8 cellular contexts compared by ENCODE assay signal in genomic region chr20:53922901-53923314, GRCh38.
DNase-seq lines count a peak whose midpoint lies in the region; ATAC-seq, FAIRE-seq and TF ChIP-seq lines count a peak whose summit lies in the region.

No MANE protein-coding gene starts in this region.

- TF ChIP-seq EP300 in K562 (IDR thresholded peaks at IDR 0.05; ENCODE audit: low read length) = no peak

- no peak overlapping the region for H3K27ac ChIP-seq in K562 (ENCODE audit: extremely low read depth, low read depth, low read length)
- no peak overlapping the region for H3K27ac ChIP-seq in brain microvascular endothelial cell

- H2AFZ ChIP-seq in K562 (ENCODE audit: low read depth, low read length) = peak overlapping the region; percentile 25; the same call in 1 of the 2 replicates

- intact Hi-C loops in K562 (cut with micrococcal nuclease) = no loop called here

- H3K27me3 ChIP-seq in K562 (ENCODE audit: control insufficient read depth in 2 of 2, insufficient read depth in 2 of 2, low read length in 2 of 2) = no peaks in the 10 kb centered on the region
- no peaks in the 10 kb centered on the region for H3K27me3 ChIP-seq in skeletal muscle satellite cell (ENCODE audit: control insufficient read depth, insufficient read depth, low read length)
- no peaks in the 10 kb centered on the region for H3K27me3 ChIP-seq in brain microvascular endothelial cell (replicated peaks)

- no peaks in the 10 kb centered on the region for H3K9me3 ChIP-seq in K562 (replicated peaks; ENCODE audit: control insufficient read depth, insufficient read depth, low read depth, low read length)
- no peaks in the 10 kb centered on the region for H3K9me3 ChIP-seq in skeletal muscle satellite cell (replicated peaks; ENCODE audit: low read length)

- H3K79me2 ChIP-seq in K562 (ENCODE audit: control insufficient read depth, insufficient read depth, low read length) = no peaks in the 10 kb centered on the region

- no peak for FAIRE-seq in K562 (lab: Jason Lieb, UNC)

- H3K4me2 ChIP-seq in K562 (ENCODE audit: insufficient read depth, low read length) (no peak overlapping the region), skeletal muscle satellite cell (ENCODE audit: low read length) (peak overlapping the region; percentile 48)

- H3K4me3 ChIP-seq in K562 (no peak overlapping the region), skeletal muscle satellite cell (ENCODE audit: low read length) (no peak overlapping the region), brain microvascular endothelial cell (ENCODE audit: low read depth, low read length) (no peak overlapping the region)

- WGBS in K562 (ENCODE audit: insufficient coverage, low coverage, missing lambda C conversion rate) = 62% methylated on average over 4 of the region's 4 CpGs

- DNase-seq in K562 (ENCODE audit: extremely low read depth in 1 of 4, low spot score in 3 of 4) (no peak), brain microvascular endothelial cell (no peak), hepatic stellate cell (ENCODE audit: low spot score) (no peak), GM19238 (ENCODE audit: insufficient read length, low spot score) (no peak)
- DNase-seq in activated CD4-positive, alpha-beta T cell treated with anti-CD3 and anti-CD28 coated beads, Interleukin-2, amount 50 U/mL, for 4 hours = no peak

- H3K36me3 ChIP-seq in K562 (ENCODE audit: control insufficient read depth, insufficient read depth, low read length) (no peaks in the 10 kb centered on the region), skeletal muscle satellite cell (ENCODE audit: insufficient read depth, low read length) (no peaks in the 10 kb centered on the region), brain microvascular endothelial cell (replicated peaks) (no peaks in the 10 kb centered on the region)

- POLR2A ChIA-PET in K562 (lab: Yijun Ruan, JAX) = interaction anchor here (0.6 kb wide), 1 partner anchor 280 kb away, joined by 3 read pairs; no protein-coding TSS in a partner anchor

- no peak for TF ChIP-seq POLR2A in K562 (conservative IDR thresholded peaks at IDR 0.05)

- H3K4me1 ChIP-seq in K562 (replicated peaks in 1 of 2; ENCODE audit: control insufficient read depth in 2 of 2, insufficient read depth in 2 of 2, low read length in 2 of 2) = peaks cover 0 to 2% of the 10 kb centered on the region in 2 experiments; a peak in 3 of 5 replicates
- peaks cover 27% of the 10 kb centered on the region for H3K4me1 ChIP-seq in skeletal muscle satellite cell (ENCODE audit: control insufficient read depth, insufficient read depth, low read length)

- in situ Hi-C loops in K562 (cut with MboI) = no loop called here
- in situ Hi-C loops in brain microvascular endothelial cell (cut with HindIII; ENCODE audit: low pct_ligation_motif_present, low sequenced_read_pairs) = no loop called here

- ATAC-seq in GM19043 (IDR thresholded peaks at IDR 0.05; ENCODE audit: low read depth, unreplicated experiment) = peak; percentile 43
- peak; percentile 58 for ATAC-seq in HG03354 (IDR thresholded peaks at IDR 0.05; ENCODE audit: poor library complexity, severe bottlenecking, unreplicated experiment)
- no peak for ATAC-seq in K562

- BruUV-seq in K562 (replicated peaks; lab: Mats Ljungman, UMichigan) = no TSS peak

- no peak for TF ChIP-seq RAD21 in K562 (CRISPR knock-in tag; conservative IDR thresholded peaks at IDR 0.05 in 1 of 2, IDR thresholded peaks at IDR 0.05 in 1 of 2)

- H3K9me1 ChIP-seq in K562 (ENCODE audit: control insufficient read depth, insufficient read depth, low read length) = no peaks in the 10 kb centered on the region

- H3K9ac ChIP-seq in K562 (ENCODE audit: insufficient read depth in 1 of 2, low read depth in 2 of 2, low read length in 2 of 2) (no peak overlapping the region), skeletal muscle satellite cell (ENCODE audit: low read depth, low read length) (peak overlapping the region; percentile 46)

- CTCF ChIA-PET in K562 (lab: Yijun Ruan, JAX; ENCODE audit: low intra/inter-chr PET ratio) = no interaction called here

- no peaks in the 10 kb centered on the region for H4K20me1 ChIP-seq in K562 (replicated peaks; ENCODE audit: control insufficient read depth, insufficient read depth, low read length)

- no peak for TF ChIP-seq CTCF in K562 (IDR thresholded peaks at IDR 0.05 in 2 of 3, conservative IDR thresholded peaks at IDR 0.05 in 1 of 3; ENCODE audit: insufficient read depth in 2 of 3, low read depth in 1 of 3, low read length in 3 of 3)
- no peak for TF ChIP-seq CTCF in brain microvascular endothelial cell (IDR thresholded peaks at IDR 0.05; ENCODE audit: low read depth, low read length, missing control alignments)

TF ChIP-seq in K562, 482 proteins besides CTCF, POLR2A, EP300 and RAD21:
- TF ChIP-seq SPI1 (IDR thresholded peaks at IDR 0.05; ENCODE audit: borderline replicate concordance, low read depth, low read length) (peak; percentile 28; the same call in 1 of the 2 replicates), NR3C1 (CRISPR knock-in tag; IDR thresholded peaks at IDR 0.05) (no peak), ZBTB11 (CRISPR knock-in tag; IDR thresholded peaks at IDR 0.05) (peak in 1 of 3 experiments; percentile 96; a peak in 2 of 6 replicates), RFX1 (IDR thresholded peaks at IDR 0.05) (0 out of 2 replicates have a peak, but pooled peaks have one; percentile 3)
TF ChIP-seq in K562: peak in this region for 3.
